Comparison of ENCODE assay signal across 10 cellular contexts in genomic region chr10:102815790-102816549, GRCh38. TPM values are rescaled to one million over a fixed set of nuclear protein-coding genes. Genes with fewer than 3 reads are reported as not detected.
DNase-seq lines count a peak whose midpoint lies in the region; ATAC-seq lines count a peak whose summit lies in the region.
"Had no signal": no experiment of that assay in that cellular context is flagged by ENCODE, and none has a peak within 500 bp of the region (broad histone marks: within the 10 kb centered on the region; RNA-seq: fewer than 3 reads in every experiment).

No MANE protein-coding gene starts in this region.

- DNase-seq in M059J (ENCODE audit: low read depth) (peak; percentile 70), medulla oblongata (ENCODE audit: extremely low spot score) (peak; percentile 81), HUDEP-2 (lab: John Stamatoyannopoulos, UW; ENCODE audit: unreplicated experiment in 76 of 76) (no peak), activated gamma-delta T cell (lab: John Stamatoyannopoulos, UW) (no peak)
- DNase-seq in CD8-positive, alpha-beta memory T cell, result no peak
- DNase-seq: stimulated activated CD4-positive, alpha-beta T cell treated with anti-CD3 and anti-CD28 coated beads, Interleukin-4, amount 100 ng/mL, for 24 hours had no signal

- ATAC-seq in HG03520 (IDR thresholded peaks at IDR 0.05; ENCODE audit: unreplicated experiment), result no peak

- H3K4me3 ChIP-seq in thymus (ENCODE audit: low read length), result no peak overlapping the region
- H3K4me3 ChIP-seq in CD8-positive, alpha-beta memory T cell (ENCODE audit: low read length), result no peak overlapping the region

- peak overlapping the region; percentile 89 for H3K27ac ChIP-seq in cingulate gyrus (ENCODE audit: low read depth, low read length)
- peak overlapping the region; percentile 80 for H3K27ac ChIP-seq in thymus (ENCODE audit: low read depth)
- H3K27ac ChIP-seq in CD8-positive, alpha-beta memory T cell (ENCODE audit: low read depth, low read length), result no peak overlapping the region

- WGBS in thymus, result 85% methylated on average over 12 of the region's 12 CpGs

- no peak overlapping the region for H3K4me3 Mint-ChIP-seq in CD8-positive, alpha-beta memory T cell

- H3K27ac Mint-ChIP-seq in CD8-positive, alpha-beta memory T cell, result peak overlapping the region in 3 of 8 donors; percentile 27 to 33 (median 29)

- peaks cover 42% of the 10 kb centered on the region for H3K36me3 ChIP-seq in thymus (ENCODE audit: control insufficient read depth, insufficient read depth)
- peaks cover 12% of the 10 kb centered on the region for H3K36me3 ChIP-seq in CD8-positive, alpha-beta memory T cell (ENCODE audit: insufficient read depth, low read length)

- H3K9me3 Mint-ChIP-seq in CD8-positive, alpha-beta memory T cell, result no peaks in the 10 kb centered on the region

- POLR2A ChIA-PET in CD8-positive, alpha-beta memory T cell (lab: Charles Lee), result no interaction called here

- no peaks in the 10 kb centered on the region for H3K27me3 Mint-ChIP-seq in CD8-positive, alpha-beta memory T cell

- CTCF ChIA-PET in CD8-positive, alpha-beta memory T cell (lab: Charles Lee), result no interaction called here

- H3K36me3 Mint-ChIP-seq in CD8-positive, alpha-beta memory T cell, result peaks cover 0 to 51% (median 6%) of the 10 kb centered on the region in 3 donors

- no peaks in the 10 kb centered on the region for H3K9me3 ChIP-seq in thymus (ENCODE audit: control insufficient read depth)
- no peaks in the 10 kb centered on the region for H3K9me3 ChIP-seq in CD8-positive, alpha-beta memory T cell (ENCODE audit: low read length)

- H3K4me1 ChIP-seq in thymus (ENCODE audit: control insufficient read depth, insufficient read depth, low read length), result peaks cover 22% of the 10 kb centered on the region
- H3K4me1 ChIP-seq in CD8-positive, alpha-beta memory T cell (ENCODE audit: insufficient read depth, low read length), result peaks cover 8% of the 10 kb centered on the region

- no peaks in the 10 kb centered on the region for H3K27me3 ChIP-seq in thymus (ENCODE audit: control insufficient read depth, insufficient read depth)
- H3K27me3 ChIP-seq in CD8-positive, alpha-beta memory T cell (ENCODE audit: insufficient read depth, low read length, poor library complexity, severe bottlenecking), result no peaks in the 10 kb centered on the region

- peaks cover 5 to 10% (median 9%) of the 10 kb centered on the region in 3 donors for H3K4me1 Mint-ChIP-seq in CD8-positive, alpha-beta memory T cell

RNA-seq across cellular contexts. Expression of gene CYP17A1, which starts 21.2 kb away (rescaled TPM):
- not detected in 2 replicates for total RNA-seq in M059J (2014; rRNA removed; shearing (Covaris generic))
- 0.32 TPM for polyA plus RNA-seq in thymus
- not detected for total RNA-seq in CD8-positive, alpha-beta memory T cell
- 0.13 TPM for polyA plus RNA-seq in CD8-positive, alpha-beta memory T cell
- total RNA-seq: activated CD8-positive, alpha-beta memory T cell treated with anti-CD3 and anti-CD28 coated beads for 36 hours had no signal

RNA-seq across cellular contexts. Expression of gene BORCS7, which starts 38.1 kb away (rescaled TPM):
- total RNA-seq in M059J (2014; rRNA removed; shearing (Covaris generic)), result 8.7 and 16.7 TPM in 2 replicates
- polyA plus RNA-seq in thymus, result 33.5 TPM
- total RNA-seq in CD8-positive, alpha-beta memory T cell, result 10 to 100 TPM in 1 of 2 experiments, 1 to 10 TPM in 1; 9.8 to 11.3 TPM
- polyA plus RNA-seq in CD8-positive, alpha-beta memory T cell, result 39.2 TPM

RNA-seq across cellular contexts. Expression of gene AS3MT, which starts 53.3 kb away (rescaled TPM):
- 0.12 and 1.5 TPM in 2 replicates for total RNA-seq in M059J (2014; rRNA removed; shearing (Covaris generic))
- 6.4 TPM for polyA plus RNA-seq in thymus
- total RNA-seq in CD8-positive, alpha-beta memory T cell, result under 1 TPM in 1 of 2 experiments, not detected in 1; 0.44 TPM
- polyA plus RNA-seq in CD8-positive, alpha-beta memory T cell, result not detected

Comparison
In these comparisons a context has a peak if more than half of its experiments do, and no peak if none do; other contexts are left out.
1. DNase-seq: peak in M059J (single experiment) and medulla oblongata (single experiment); none in CD8-positive, alpha-beta memory T cell (0 of 5), HUDEP-2 (0 of 76) and activated gamma-delta T cell (single experiment).